ENCODE assay signal across 12 cellular contexts in genomic region chr1:168428063-168428731, GRCh38.
DNase-seq lines count a peak whose midpoint lies in the region; ATAC-seq and TF ChIP-seq lines count a peak whose summit lies in the region.
"Had no signal": no experiment of that assay in that cellular context is flagged by ENCODE, and none has a peak within 500 bp of the region (broad histone marks: within the 10 kb centered on the region; RNA-seq: fewer than 3 reads in every experiment).

No MANE protein-coding gene starts in this region.

- no peaks in the 10 kb centered on the region for H3K27me3 ChIP-seq in cardiac muscle cell

- H3K27ac Mint-ChIP-seq in activated T-helper 2 cell treated with anti-CD3 and anti-CD28 coated beads, Interferon-gamma antibody, Interleukin-2, Interleukin-4, amounts not matched to agents 10 μg/mL and 5 μg/mL and 100 μg/mL, durations not matched to agents 14 hours and 24 hours and 36 hours: no peak overlapping the region
- H3K27ac Mint-ChIP-seq: activated naive CD8-positive, alpha-beta T cell treated with anti-CD3 and anti-CD28 coated beads, Interleukin-2, amount 10 ng/mL, durations not matched to agents 7 days and 5 days had no signal

- DNase-seq in A172 (ENCODE audit: low spot score) (peak; percentile 58), RPMI7951 (ENCODE audit: low read depth) (peak; percentile 62), cardiac muscle cell (ENCODE audit: low read depth in 1 of 2, low spot score in 1 of 2) (peak; percentile 63), occipital lobe (lab: John Stamatoyannopoulos, UW) (peak; percentile 59), GDM1 (lab: John Stamatoyannopoulos, UW) (no peak), GM13976 (ENCODE audit: low spot score) (no peak)
- DNase-seq in activated T-helper 2 cell treated with anti-CD3 and anti-CD28 coated beads, Interferon-gamma antibody, Interleukin-2, Interleukin-4, amounts not matched to agents 10 μg/mL and 5 μg/mL and 100 μg/mL, durations not matched to agents 14 hours and 24 hours and 36 hours (ENCODE audit: low spot score): no peak
- DNase-seq: activated naive CD8-positive, alpha-beta T cell treated with anti-CD3 and anti-CD28 coated beads, Interleukin-2, amount 10 ng/mL, durations not matched to agents 7 days and 5 days; lower lobe of right lung; NCI-H774; stimulated activated naive CD4-positive, alpha-beta T cell had no signal

- H3K36me3 ChIP-seq in cardiac muscle cell: no peaks in the 10 kb centered on the region
- H3K36me3 ChIP-seq: lower lobe of right lung had no signal

- no peak for ATAC-seq in GM21390 (IDR thresholded peaks at IDR 0.05; ENCODE audit: unreplicated experiment)
- ATAC-seq: lower lobe of right lung had no signal

- H3K4me3 ChIP-seq in cardiac muscle cell: no peak overlapping the region
- H3K4me3 ChIP-seq: lower lobe of right lung had no signal

- H3K27ac ChIP-seq in cardiac muscle cell: peak overlapping the region; percentile 70
- H3K27ac ChIP-seq: lower lobe of right lung had no signal

- no peak overlapping the region for H3K4me3 Mint-ChIP-seq in activated T-helper 2 cell treated with anti-CD3 and anti-CD28 coated beads, Interferon-gamma antibody, Interleukin-2, Interleukin-4, amounts not matched to agents 10 μg/mL and 5 μg/mL and 100 μg/mL, durations not matched to agents 14 hours and 24 hours and 36 hours (ENCODE audit: low read depth)
- H3K4me3 Mint-ChIP-seq: activated naive CD8-positive, alpha-beta T cell treated with anti-CD3 and anti-CD28 coated beads, Interleukin-2, amount 10 ng/mL, durations not matched to agents 7 days and 5 days had no signal

- no peaks in the 10 kb centered on the region for H3K27me3 Mint-ChIP-seq in activated T-helper 2 cell treated with anti-CD3 and anti-CD28 coated beads, Interferon-gamma antibody, Interleukin-2, Interleukin-4, amounts not matched to agents 10 μg/mL and 5 μg/mL and 100 μg/mL, durations not matched to agents 14 hours and 24 hours and 36 hours (ENCODE audit: low read depth)

- TF ChIP-seq CTCF in cardiac muscle cell (IDR thresholded peaks at IDR 0.05; ENCODE audit: low read depth, low read length) (no peak), GM13976 (IDR thresholded peaks at IDR 0.05; ENCODE audit: borderline replicate concordance, control extremely low read depth, extremely low read depth, insufficient read depth, missing control alignments) (no peak)

- no peaks in the 10 kb centered on the region for H3K9me3 Mint-ChIP-seq in activated T-helper 2 cell treated with anti-CD3 and anti-CD28 coated beads, Interferon-gamma antibody, Interleukin-2, Interleukin-4, amounts not matched to agents 10 μg/mL and 5 μg/mL and 100 μg/mL, durations not matched to agents 14 hours and 24 hours and 36 hours

- H3K4me1 Mint-ChIP-seq in activated T-helper 2 cell treated with anti-CD3 and anti-CD28 coated beads, Interferon-gamma antibody, Interleukin-2, Interleukin-4, amounts not matched to agents 10 μg/mL and 5 μg/mL and 100 μg/mL, durations not matched to agents 14 hours and 24 hours and 36 hours (ENCODE audit: low read depth): peaks cover 9% of the 10 kb centered on the region

- H3K4me1 ChIP-seq in cardiac muscle cell (ENCODE audit: low read depth): peaks cover 30% of the 10 kb centered on the region

- intact Hi-C loops in activated T-helper 2 cell treated with anti-CD3 and anti-CD28 coated beads, Interferon-gamma antibody, Interleukin-2, Interleukin-4, amounts not matched to agents 10 μg/mL and 5 μg/mL and 100 μg/mL, durations not matched to agents 14 hours and 24 hours and 36 hours (cut with micrococcal nuclease): no loop called here

- H3K9me3 ChIP-seq in cardiac muscle cell (ENCODE audit: low read depth): no peaks in the 10 kb centered on the region
- H3K9me3 ChIP-seq: lower lobe of right lung had no signal

- in situ Hi-C loops in GM13976 (cut with MboI; ENCODE audit: low sequenced_read_pairs, unreplicated experiment): loop anchor here (25.0 kb wide), 1 partner anchor 909 kb away; no protein-coding TSS in a partner anchor

- no peaks in the 10 kb centered on the region for H3K36me3 Mint-ChIP-seq in activated T-helper 2 cell treated with anti-CD3 and anti-CD28 coated beads, Interferon-gamma antibody, Interleukin-2, Interleukin-4, amounts not matched to agents 10 μg/mL and 5 μg/mL and 100 μg/mL, durations not matched to agents 14 hours and 24 hours and 36 hours (ENCODE audit: low read depth)

Comparison
In these comparisons a context has a peak if more than half of its experiments do, and no peak if none do; other contexts are left out.
1. DNase-seq: peak in A172 (single experiment), RPMI7951 (single experiment), cardiac muscle cell (2 of 2) and occipital lobe (single experiment); none in activated T-helper 2 cell treated with anti-CD3 and anti-CD28 coated beads, Interferon-gamma antibody, Interleukin-2, Interleukin-4, amounts not matched to agents 10 μg/mL and 5 μg/mL and 100 μg/mL, durations not matched to agents 14 hours and 24 hours and 36 hours (single experiment), GDM1 (single experiment) and GM13976 (single experiment).